7 cellular contexts compared by ENCODE assay signal in genomic region chr4:76423159-76423558, GRCh38. TPM values are rescaled to one million over a fixed set of nuclear protein-coding genes. Genes with fewer than 3 reads are reported as not detected.
"Had no signal": no experiment of that assay in that cellular context is flagged by ENCODE, and none has a peak within 500 bp of the region (broad histone marks: within the 10 kb centered on the region; RNA-seq: fewer than 3 reads in every experiment).

No MANE protein-coding gene starts in this region.

RNA-seq across cellular contexts. Expression of gene CCDC158, which starts 2.2 kb away (rescaled TPM):
- total RNA-seq: OCI-LY7, PC-3, PC-9, Peyer's patch, RPMI7951, SJCRH30 had no signal
- polyA plus RNA-seq: SK-N-SH had no signal

RNA-seq across cellular contexts. Expression of gene SHROOM3, which starts 11.9 kb away (rescaled TPM):
- total RNA-seq: OCI-LY7 had no signal
